In the genomic region with DNA sequence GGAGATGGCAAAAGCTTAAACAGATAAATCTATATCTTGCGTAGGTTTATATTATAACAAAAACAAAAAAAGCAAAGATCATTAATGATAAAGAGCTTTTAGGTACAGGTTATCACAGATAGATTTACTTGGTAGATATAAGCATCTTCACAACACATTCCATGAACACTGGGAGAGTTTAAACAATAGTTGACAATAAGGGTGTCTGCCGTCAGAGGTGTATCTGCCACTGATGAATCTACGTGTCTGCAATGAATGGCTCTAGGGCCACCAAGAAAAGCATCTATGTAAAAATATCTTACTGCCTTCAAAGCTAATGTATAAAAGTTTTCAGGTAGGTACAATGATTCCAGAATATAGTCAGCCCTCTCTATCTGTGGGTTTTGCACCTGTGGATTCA, we compare ENCODE assay signal across 24 cellular contexts. TPM values are rescaled to one million over a fixed set of nuclear protein-coding genes. Genes with fewer than 3 reads are reported as not detected.
"Had no signal": no experiment of that assay in that cellular context is flagged by ENCODE, and none has a peak within 500 bp of the region (broad histone marks: within the 10 kb centered on the region; RNA-seq: fewer than 3 reads in every experiment).

No MANE protein-coding gene starts in this region.

- DNase-seq: activated B cell treated with CpG ODN at 0.5 μM for 24 hours; activated CD4-positive, alpha-beta memory T cell treated with anti-CD3 and anti-CD28 coated beads, Interleukin-2, amount 10 ng/mL, durations not matched to agents 7 days and 5 days; activated CD4-positive, alpha-beta T cell treated with anti-CD3 and anti-CD28 coated beads for 4 hours; activated CD8-positive, alpha-beta memory T cell treated with anti-CD3 and anti-CD28 coated beads, Interleukin-2, amount 10 ng/mL, durations not matched to agents 7 days and 5 days; activated naive CD4-positive, alpha-beta T cell treated with anti-CD3 and anti-CD28 coated beads, Interleukin-2, amount 10 ng/mL, durations not matched to agents 7 days and 5 days; activated naive CD8-positive, alpha-beta T cell treated with anti-CD3 and anti-CD28 coated beads, Interleukin-2, amount 50 U/mL, for 24 hours; activated T-cell treated with anti-CD3 and anti-CD28 coated beads, Interleukin-2, amount 50 U/mL, for 1 hour; aorta; cerebellar nuclear complex; effector memory CD8-positive, alpha-beta T cell; hippocampal formation; kidney; mesendoderm; naive thymus-derived CD4-positive, alpha-beta T cell; right lobe of liver; small intestine; stimulated activated CD4-positive, alpha-beta T cell treated with anti-CD3 and anti-CD28 coated beads, Interleukin-15, amount 100 ng/mL, for 24 hours; stimulated activated CD4-positive, alpha-beta T cell treated with anti-CD3 and anti-CD28 coated beads, Interleukin-2, amount 100 ng/mL, for 48 hours; stimulated activated naive CD8-positive, alpha-beta T cell treated with anti-CD3 and anti-CD28 coated beads, Interleukin-15, amount 100 ng/mL, for 72 hours; testis; upper lobe of right lung had no signal

- H3K9me3 ChIP-seq: neutrophil, right lobe of liver, testis, upper lobe of right lung had no signal

- H2AFZ ChIP-seq: parathyroid adenoma had no signal

- H3K9ac ChIP-seq: parathyroid adenoma had no signal

- H3K36me3 ChIP-seq: neutrophil had no signal

- H3K4me1 ChIP-seq: parathyroid adenoma, right lobe of liver, testis, upper lobe of right lung had no signal

- H3K4me3 ChIP-seq: right lobe of liver, testis, upper lobe of right lung had no signal

- H3K27me3 ChIP-seq: right lobe of liver, testis, upper lobe of right lung had no signal

- H3K27ac ChIP-seq: neutrophil, parathyroid adenoma, right lobe of liver, testis, upper lobe of right lung had no signal

- H3K79me2 ChIP-seq: parathyroid adenoma had no signal

RNA-seq across cellular contexts. Expression of a gene that starts 43.7 kb away (rescaled TPM):
- total RNA-seq: fibroblast of villous mesenchyme had no signal
